In the genomic region with DNA sequence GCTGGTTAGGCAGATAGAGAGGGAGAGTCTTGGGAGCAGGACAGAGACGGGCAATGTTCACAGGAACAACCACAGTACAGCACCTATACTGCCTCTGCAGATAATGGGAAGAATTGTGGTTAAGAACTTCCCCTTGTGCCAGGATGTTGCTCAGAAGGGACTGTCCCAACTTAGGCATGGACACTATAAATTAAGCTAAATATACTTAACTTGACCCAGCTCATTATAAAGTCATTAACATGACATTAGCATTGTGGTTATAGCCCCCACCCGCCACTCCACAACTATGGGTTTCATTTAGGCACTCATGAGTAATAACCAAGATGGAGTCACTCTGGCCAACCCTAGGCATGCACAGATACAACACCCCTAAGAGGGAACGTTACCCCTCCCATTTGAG, we compare ENCODE assay signal across 21 cellular contexts.
"Had no signal": no experiment of that assay in that cellular context is flagged by ENCODE, and none has a peak within 500 bp of the region (broad histone marks: within the 10 kb centered on the region; RNA-seq: fewer than 3 reads in every experiment).

No MANE protein-coding gene starts in this region.

- H3K4me3 Mint-ChIP-seq: activated CD4-positive, alpha-beta T cell treated with anti-CD3 and anti-CD28 coated beads, Interleukin-2, amount 10 ng/mL, durations not matched to agents 7 days and 5 days; activated naive CD4-positive, alpha-beta T cell treated with anti-CD3 and anti-CD28 coated beads, Interleukin-2, amount 50 U/mL, for 24 hours; memory B cell; natural killer cell treated with Interleukin-12 subunit alpha and Interleukin-12 subunit beta and Interleukin-15 and Interleukin-18, amount 100 ng/mL, for 72 hours; stimulated activated naive CD8-positive, alpha-beta T cell treated with anti-CD3 and anti-CD28 coated beads, Interleukin-15, Interleukin-2, amounts not matched to agents 100 ng/mL and 50 ng/mL, for 24 hours had no signal

- H3K4me3 ChIP-seq: heart right ventricle, sigmoid colon, smooth muscle cell, tibial artery had no signal

- H3K4me1 Mint-ChIP-seq: activated CD4-positive, alpha-beta T cell treated with anti-CD3 and anti-CD28 coated beads, Interleukin-2, amount 10 ng/mL, durations not matched to agents 7 days and 5 days; activated naive CD4-positive, alpha-beta T cell treated with anti-CD3 and anti-CD28 coated beads, Interleukin-2, amount 50 U/mL, for 24 hours had no signal

- H3K27me3 Mint-ChIP-seq: activated CD4-positive, alpha-beta T cell treated with anti-CD3 and anti-CD28 coated beads, Interleukin-2, amount 10 ng/mL, durations not matched to agents 7 days and 5 days; activated naive CD4-positive, alpha-beta T cell treated with anti-CD3 and anti-CD28 coated beads, Interleukin-2, amount 50 U/mL, for 24 hours; memory B cell; natural killer cell treated with Interleukin-12 subunit alpha and Interleukin-12 subunit beta and Interleukin-15 and Interleukin-18, amount 100 ng/mL, for 72 hours; progenitor cell of endocrine pancreas; stimulated activated naive CD8-positive, alpha-beta T cell treated with anti-CD3 and anti-CD28 coated beads, Interleukin-15, Interleukin-2, amounts not matched to agents 100 ng/mL and 50 ng/mL, for 24 hours had no signal

- DNase-seq: activated CD4-positive, alpha-beta T cell treated with anti-CD3 and anti-CD28 coated beads, Interleukin-2, amount 10 ng/mL, durations not matched to agents 7 days and 5 days; activated effector memory CD4-positive, alpha-beta T cell treated with Interleukin-2 at 50 U/mL for 16 hours; activated T-cell treated with anti-CD3 and anti-CD28 coated beads, Interleukin-2, amount 50 U/mL, for 48 hours; central memory CD4-positive, alpha-beta T cell; dermis blood vessel endothelial cell; effector CD8-positive, alpha-beta T cell; erythroblast; foreskin fibroblast; heart right ventricle; islet precursor cell; left colon; retina; sigmoid colon; stimulated activated CD4-positive, alpha-beta T cell treated with anti-CD3 and anti-CD28 coated beads, Interleukin-4, amount 100 ng/mL, for 1 hour; tibial artery had no signal

- H3K36me3 Mint-ChIP-seq: activated naive CD4-positive, alpha-beta T cell treated with anti-CD3 and anti-CD28 coated beads, Interleukin-2, amount 50 U/mL, for 24 hours; memory B cell had no signal

- ATAC-seq: heart right ventricle; left colon; natural killer cell treated with Interleukin-12 subunit alpha and Interleukin-12 subunit beta and Interleukin-15 and Interleukin-18, amount 100 ng/mL, for 72 hours had no signal

- H3K27ac Mint-ChIP-seq: activated CD4-positive, alpha-beta T cell treated with anti-CD3 and anti-CD28 coated beads, Interleukin-2, amount 10 ng/mL, durations not matched to agents 7 days and 5 days; activated naive CD4-positive, alpha-beta T cell treated with anti-CD3 and anti-CD28 coated beads, Interleukin-2, amount 50 U/mL, for 24 hours; memory B cell; natural killer cell treated with Interleukin-12 subunit alpha and Interleukin-12 subunit beta and Interleukin-15 and Interleukin-18, amount 100 ng/mL, for 72 hours; progenitor cell of endocrine pancreas; stimulated activated naive CD8-positive, alpha-beta T cell treated with anti-CD3 and anti-CD28 coated beads, Interleukin-15, Interleukin-2, amounts not matched to agents 100 ng/mL and 50 ng/mL, for 24 hours had no signal
